In the genomic region with DNA sequence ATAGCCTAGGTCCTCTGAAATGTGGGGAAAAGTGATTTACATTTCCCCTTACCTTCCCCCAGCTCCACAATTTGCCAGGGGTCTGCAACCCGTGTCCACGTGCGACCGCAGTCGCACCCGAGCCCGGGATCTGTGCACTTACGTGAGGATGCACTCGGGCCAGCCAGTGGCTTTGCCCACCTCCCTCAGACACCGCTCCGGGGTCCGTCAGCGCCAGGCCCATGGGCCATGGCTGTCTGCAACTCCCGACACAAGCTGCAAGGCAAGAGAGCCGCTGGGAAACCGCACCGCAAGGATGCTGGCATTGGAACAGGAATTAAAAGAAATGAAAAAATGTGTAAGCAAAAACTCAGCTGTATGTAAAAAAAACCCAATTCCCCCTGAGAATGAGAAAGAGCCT, we compare ENCODE assay signal across 14 cellular contexts. TPM values are rescaled to one million over a fixed set of nuclear protein-coding genes. Genes with fewer than 3 reads are reported as not detected.
"Had no signal": no experiment of that assay in that cellular context is flagged by ENCODE, and none has a peak within 500 bp of the region (broad histone marks: within the 10 kb centered on the region; RNA-seq: fewer than 3 reads in every experiment).

No MANE protein-coding gene starts in this region.

RNA-seq across cellular contexts. Expression of gene GOLGA6L24, which starts 7.6 kb away (rescaled TPM):
- total RNA-seq: activated CD4-positive, alpha-beta memory T cell treated with anti-CD3 and anti-CD28 coated beads, Interleukin-2, amount 10 ng/mL, durations not matched to agents 7 days and 5 days; activated CD4-positive, alpha-beta T cell treated with anti-CD3 and anti-CD28 coated beads for 36 hours; activated CD4-positive, alpha-beta T cell treated with anti-CD3 and anti-CD28 coated beads, Interleukin-2, amount 10 ng/mL, durations not matched to agents 7 days and 5 days; activated CD8-positive, alpha-beta memory T cell treated with anti-CD3 and anti-CD28 coated beads, Interleukin-2, amount 10 ng/mL, durations not matched to agents 7 days and 5 days; activated CD8-positive, alpha-beta T cell treated with anti-CD3 and anti-CD28 coated beads, Interleukin-2, amount 10 ng/mL, durations not matched to agents 7 days and 5 days; activated naive CD4-positive, alpha-beta T cell treated with anti-CD3 and anti-CD28 coated beads, Interleukin-2, amount 50 U/mL, for 72 hours; activated naive CD8-positive, alpha-beta T cell treated with anti-CD3 and anti-CD28 coated beads for 36 hours; activated T-helper 2 cell treated with anti-CD3 and anti-CD28 coated beads, Interferon-gamma antibody, Interleukin-2, Interleukin-4, amounts not matched to agents 10 μg/mL and 5 μg/mL and 100 μg/mL, durations not matched to agents 14 hours and 24 hours and 36 hours; adrenal gland; aorta; astrocyte; body of pancreas; breast epithelium; cardiac septum had no signal
- polyA plus RNA-seq: adrenal gland, aorta had no signal

RNA-seq across cellular contexts. Expression of gene GOLGA8F, which starts 13.0 kb away (rescaled TPM):
- total RNA-seq: activated CD4-positive, alpha-beta memory T cell treated with anti-CD3 and anti-CD28 coated beads, Interleukin-2, amount 10 ng/mL, durations not matched to agents 7 days and 5 days; activated CD4-positive, alpha-beta T cell treated with anti-CD3 and anti-CD28 coated beads for 36 hours; activated CD4-positive, alpha-beta T cell treated with anti-CD3 and anti-CD28 coated beads, Interleukin-2, amount 10 ng/mL, durations not matched to agents 7 days and 5 days; activated CD8-positive, alpha-beta memory T cell treated with anti-CD3 and anti-CD28 coated beads, Interleukin-2, amount 10 ng/mL, durations not matched to agents 7 days and 5 days; activated CD8-positive, alpha-beta T cell treated with anti-CD3 and anti-CD28 coated beads, Interleukin-2, amount 10 ng/mL, durations not matched to agents 7 days and 5 days; activated naive CD4-positive, alpha-beta T cell treated with anti-CD3 and anti-CD28 coated beads, Interleukin-2, amount 50 U/mL, for 72 hours; activated naive CD8-positive, alpha-beta T cell treated with anti-CD3 and anti-CD28 coated beads for 36 hours; activated T-helper 2 cell treated with anti-CD3 and anti-CD28 coated beads, Interferon-gamma antibody, Interleukin-2, Interleukin-4, amounts not matched to agents 10 μg/mL and 5 μg/mL and 100 μg/mL, durations not matched to agents 14 hours and 24 hours and 36 hours; adrenal gland; aorta; astrocyte; body of pancreas; breast epithelium; cardiac septum had no signal
- polyA plus RNA-seq: adrenal gland, aorta had no signal
